ENCODE assay signal across 22 cellular contexts in genomic region chr4:178356725-178357124, GRCh38.
"Had no signal": no experiment of that assay in that cellular context is flagged by ENCODE, and none has a peak within 500 bp of the region (broad histone marks: within the 10 kb centered on the region; RNA-seq: fewer than 3 reads in every experiment).

No MANE protein-coding gene starts in this region.

- H3K27me3 ChIP-seq: body of pancreas, hepatocyte, left lung, neural progenitor cell, right atrium auricular region, thyroid gland had no signal

- H3K27ac ChIP-seq: body of pancreas, epithelial cell of prostate, hepatocyte, left lung, neural progenitor cell, right atrium auricular region, thyroid gland had no signal

- H3K36me3 ChIP-seq: left lung, neural progenitor cell, right atrium auricular region, thyroid gland had no signal

- DNase-seq: activated CD4-positive, alpha-beta T cell treated with anti-CD3 and anti-CD28 coated beads, Interleukin-2, amount 10 ng/mL, durations not matched to agents 24 days and 14 days; activated CD8-positive, alpha-beta T cell treated with anti-CD3 and anti-CD28 coated beads for 36 hours; activated naive CD4-positive, alpha-beta T cell treated with Interleukin-2 at 50 U/mL for 16 hours; activated naive CD8-positive, alpha-beta T cell treated with anti-CD3 and anti-CD28 coated beads, Interleukin-2, amount 10 ng/mL, durations not matched to agents 7 days and 5 days; activated T-cell treated with anti-CD3 and anti-CD28 coated beads, Interleukin-2, amount 50 U/mL, for 1 hour; amygdala; body of pancreas; caudate nucleus; effector memory CD8-positive, alpha-beta T cell; foreskin fibroblast; left lung; mucosa of descending colon; naive B cell; stimulated activated CD4-positive, alpha-beta T cell treated with anti-CD3 and anti-CD28 coated beads, Interleukin-2, amount 100 ng/mL, for 24 hours; stimulated activated naive CD4-positive, alpha-beta T cell treated with Interleukin-2 at 50 U/mL for 16 hours; thyroid gland had no signal

- H3K4me1 Mint-ChIP-seq: activated CD4-positive, alpha-beta T cell treated with anti-CD3 and anti-CD28 coated beads, Interleukin-2, amount 10 ng/mL, durations not matched to agents 24 days and 14 days; activated naive CD8-positive, alpha-beta T cell treated with anti-CD3 and anti-CD28 coated beads, Interleukin-2, amount 10 ng/mL, durations not matched to agents 7 days and 5 days; activated T-helper 17 cell treated with anti-CD3 and anti-CD28 coated beads, Interleukin-2, amount 50 U/mL, for 72 hours; naive B cell had no signal

- H2AFZ ChIP-seq: hepatocyte, neural progenitor cell had no signal

- H3K4me2 ChIP-seq: hepatocyte, neural progenitor cell had no signal

- H3K9ac ChIP-seq: neural progenitor cell had no signal

- H3K27ac Mint-ChIP-seq: activated CD4-positive, alpha-beta T cell treated with anti-CD3 and anti-CD28 coated beads, Interleukin-2, amount 10 ng/mL, durations not matched to agents 24 days and 14 days; activated CD8-positive, alpha-beta T cell treated with anti-CD3 and anti-CD28 coated beads for 36 hours; activated naive CD8-positive, alpha-beta T cell treated with anti-CD3 and anti-CD28 coated beads, Interleukin-2, amount 10 ng/mL, durations not matched to agents 7 days and 5 days; activated T-helper 17 cell treated with anti-CD3 and anti-CD28 coated beads, Interleukin-2, amount 50 U/mL, for 72 hours; effector memory CD8-positive, alpha-beta T cell; naive B cell; neural progenitor cell; progenitor cell of endocrine pancreas had no signal

- ATAC-seq: activated CD8-positive, alpha-beta T cell treated with anti-CD3 and anti-CD28 coated beads for 36 hours; activated T-helper 17 cell treated with anti-CD3 and anti-CD28 coated beads, Interleukin-2, amount 50 U/mL, for 72 hours; body of pancreas; effector memory CD8-positive, alpha-beta T cell; left lung; mucosa of descending colon had no signal

- H3K79me2 ChIP-seq: hepatocyte had no signal

- H3K9me3 ChIP-seq: body of pancreas, left lung, mucosa of descending colon, right atrium auricular region, thyroid gland had no signal

- H3K27me3 Mint-ChIP-seq: activated CD4-positive, alpha-beta T cell treated with anti-CD3 and anti-CD28 coated beads, Interleukin-2, amount 10 ng/mL, durations not matched to agents 24 days and 14 days; activated CD8-positive, alpha-beta T cell treated with anti-CD3 and anti-CD28 coated beads for 36 hours; activated naive CD8-positive, alpha-beta T cell treated with anti-CD3 and anti-CD28 coated beads, Interleukin-2, amount 10 ng/mL, durations not matched to agents 7 days and 5 days; activated T-helper 17 cell treated with anti-CD3 and anti-CD28 coated beads, Interleukin-2, amount 50 U/mL, for 72 hours; effector memory CD8-positive, alpha-beta T cell; naive B cell; progenitor cell of endocrine pancreas had no signal

- H3K36me3 Mint-ChIP-seq: activated naive CD8-positive, alpha-beta T cell treated with anti-CD3 and anti-CD28 coated beads, Interleukin-2, amount 10 ng/mL, durations not matched to agents 7 days and 5 days; naive B cell had no signal

- H3K9me3 Mint-ChIP-seq: activated CD8-positive, alpha-beta T cell treated with anti-CD3 and anti-CD28 coated beads for 36 hours; activated naive CD8-positive, alpha-beta T cell treated with anti-CD3 and anti-CD28 coated beads, Interleukin-2, amount 10 ng/mL, durations not matched to agents 7 days and 5 days; neural progenitor cell had no signal

- H3K4me1 ChIP-seq: body of pancreas, left lung, neural progenitor cell, right atrium auricular region, thyroid gland had no signal

- H3K4me3 Mint-ChIP-seq: activated CD4-positive, alpha-beta T cell treated with anti-CD3 and anti-CD28 coated beads, Interleukin-2, amount 10 ng/mL, durations not matched to agents 24 days and 14 days; activated CD8-positive, alpha-beta T cell treated with anti-CD3 and anti-CD28 coated beads for 36 hours; activated naive CD8-positive, alpha-beta T cell treated with anti-CD3 and anti-CD28 coated beads, Interleukin-2, amount 10 ng/mL, durations not matched to agents 7 days and 5 days; activated T-helper 17 cell treated with anti-CD3 and anti-CD28 coated beads, Interleukin-2, amount 50 U/mL, for 72 hours; effector memory CD8-positive, alpha-beta T cell; naive B cell; neural progenitor cell had no signal

- H3K4me3 ChIP-seq: body of pancreas, hepatocyte, left lung, mucosa of descending colon, neural progenitor cell, right atrium auricular region, thyroid gland had no signal
